ENCODE assay signal across 2 cellular contexts in the genomic region with DNA sequence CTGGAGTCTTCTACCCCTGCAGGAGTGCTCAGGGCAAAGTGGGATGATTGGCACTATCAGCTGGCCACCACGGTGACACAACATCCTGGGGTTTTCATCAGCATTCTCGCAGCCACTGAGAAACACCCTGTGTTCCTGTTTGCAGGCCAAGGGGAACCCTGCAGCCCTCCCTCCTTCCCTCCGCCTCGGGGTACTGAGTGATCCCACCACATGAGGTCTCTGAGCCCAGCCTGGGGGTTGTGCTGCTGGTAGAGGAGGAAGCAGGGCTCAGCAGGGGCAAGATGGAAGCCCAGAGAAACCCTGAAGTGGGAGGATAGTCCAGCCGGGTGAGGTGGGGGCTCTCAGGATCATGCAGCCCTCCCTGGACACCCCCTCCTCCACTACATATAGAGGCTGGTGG.
TF ChIP-seq lines count a peak whose summit lies in the region.

A gene with protein sequence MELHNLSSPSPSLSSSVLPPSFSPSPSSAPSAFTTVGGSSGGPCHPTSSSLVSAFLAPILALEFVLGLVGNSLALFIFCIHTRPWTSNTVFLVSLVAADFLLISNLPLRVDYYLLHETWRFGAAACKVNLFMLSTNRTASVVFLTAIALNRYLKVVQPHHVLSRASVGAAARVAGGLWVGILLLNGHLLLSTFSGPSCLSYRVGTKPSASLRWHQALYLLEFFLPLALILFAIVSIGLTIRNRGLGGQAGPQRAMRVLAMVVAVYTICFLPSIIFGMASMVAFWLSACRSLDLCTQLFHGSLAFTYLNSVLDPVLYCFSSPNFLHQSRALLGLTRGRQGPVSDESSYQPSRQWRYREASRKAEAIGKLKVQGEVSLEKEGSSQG (minus strand): TSS at position 40 of the 400 bp plus-strand sequence. CDS start 73 bp downstream, outside the sequence.

TF ChIP-seq in SK-N-SH, 30 proteins besides CTCF, POLR2A, EP300 and RAD21 (continued from another document):
- TF ChIP-seq TAF1 (IDR thresholded peaks at IDR 0.05; ENCODE audit: borderline replicate concordance, low read depth, low read length) (no peak), RFX5 (IDR thresholded peaks at IDR 0.05; ENCODE audit: low read length) (no peak), JUND (IDR thresholded peaks at IDR 0.05) (no peak)
- TF ChIP-seq, protein P1, sequence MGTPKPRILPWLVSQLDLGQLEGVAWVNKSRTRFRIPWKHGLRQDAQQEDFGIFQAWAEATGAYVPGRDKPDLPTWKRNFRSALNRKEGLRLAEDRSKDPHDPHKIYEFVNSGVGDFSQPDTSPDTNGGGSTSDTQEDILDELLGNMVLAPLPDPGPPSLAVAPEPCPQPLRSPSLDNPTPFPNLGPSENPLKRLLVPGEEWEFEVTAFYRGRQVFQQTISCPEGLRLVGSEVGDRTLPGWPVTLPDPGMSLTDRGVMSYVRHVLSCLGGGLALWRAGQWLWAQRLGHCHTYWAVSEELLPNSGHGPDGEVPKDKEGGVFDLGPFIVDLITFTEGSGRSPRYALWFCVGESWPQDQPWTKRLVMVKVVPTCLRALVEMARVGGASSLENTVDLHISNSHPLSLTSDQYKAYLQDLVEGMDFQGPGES (IDR thresholded peaks at IDR 0.05; ENCODE audit: low read depth, low read length), result no peak
- TF ChIP-seq, protein P2, sequence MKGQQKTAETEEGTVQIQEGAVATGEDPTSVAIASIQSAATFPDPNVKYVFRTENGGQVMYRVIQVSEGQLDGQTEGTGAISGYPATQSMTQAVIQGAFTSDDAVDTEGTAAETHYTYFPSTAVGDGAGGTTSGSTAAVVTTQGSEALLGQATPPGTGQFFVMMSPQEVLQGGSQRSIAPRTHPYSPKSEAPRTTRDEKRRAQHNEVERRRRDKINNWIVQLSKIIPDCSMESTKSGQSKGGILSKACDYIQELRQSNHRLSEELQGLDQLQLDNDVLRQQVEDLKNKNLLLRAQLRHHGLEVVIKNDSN (IDR thresholded peaks at IDR 0.05; ENCODE audit: borderline replicate concordance, low read depth), result no peak
TF ChIP-seq in SK-N-SH: peak in this region for 0.

TF ChIP-seq in SK-N-SH treated with all-trans-retinoic acid at 6 μM for 48 hours, 23 proteins besides CTCF, POLR2A, EP300 and RAD21 (continued from another document):
- TF ChIP-seq TSHZ2 (CRISPR knock-in tag; IDR thresholded peaks at IDR 0.05) (no peak), SNAI2 (CRISPR knock-in tag; IDR thresholded peaks at IDR 0.05) (no peak), ISL1 (CRISPR knock-in tag; IDR thresholded peaks at IDR 0.05) (no peak), OSR1 (CRISPR knock-in tag; IDR thresholded peaks at IDR 0.05) (no peak), ARNTL (CRISPR knock-in tag; IDR thresholded peaks at IDR 0.05; ENCODE audit: borderline replicate concordance, low read depth) (no peak), ZFP30 (CRISPR knock-in tag; IDR thresholded peaks at IDR 0.05) (no peak), RARB (CRISPR knock-in tag; IDR thresholded peaks at IDR 0.05) (no peak), ZNF70 (CRISPR knock-in tag; IDR thresholded peaks at IDR 0.05) (no peak)
- TF ChIP-seq, protein P3, sequence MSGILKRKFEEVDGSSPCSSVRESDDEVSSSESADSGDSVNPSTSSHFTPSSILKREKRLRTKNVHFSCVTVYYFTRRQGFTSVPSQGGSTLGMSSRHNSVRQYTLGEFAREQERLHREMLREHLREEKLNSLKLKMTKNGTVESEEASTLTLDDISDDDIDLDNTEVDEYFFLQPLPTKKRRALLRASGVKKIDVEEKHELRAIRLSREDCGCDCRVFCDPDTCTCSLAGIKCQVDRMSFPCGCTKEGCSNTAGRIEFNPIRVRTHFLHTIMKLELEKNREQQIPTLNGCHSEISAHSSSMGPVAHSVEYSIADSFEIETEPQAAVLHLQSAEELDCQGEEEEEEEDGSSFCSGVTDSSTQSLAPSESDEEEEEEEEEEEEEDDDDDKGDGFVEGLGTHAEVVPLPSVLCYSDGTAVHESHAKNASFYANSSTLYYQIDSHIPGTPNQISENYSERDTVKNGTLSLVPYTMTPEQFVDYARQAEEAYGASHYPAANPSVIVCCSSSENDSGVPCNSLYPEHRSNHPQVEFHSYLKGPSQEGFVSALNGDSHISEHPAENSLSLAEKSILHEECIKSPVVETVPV (CRISPR knock-in tag; IDR thresholded peaks at IDR 0.05), result no peak
- TF ChIP-seq, protein P4, sequence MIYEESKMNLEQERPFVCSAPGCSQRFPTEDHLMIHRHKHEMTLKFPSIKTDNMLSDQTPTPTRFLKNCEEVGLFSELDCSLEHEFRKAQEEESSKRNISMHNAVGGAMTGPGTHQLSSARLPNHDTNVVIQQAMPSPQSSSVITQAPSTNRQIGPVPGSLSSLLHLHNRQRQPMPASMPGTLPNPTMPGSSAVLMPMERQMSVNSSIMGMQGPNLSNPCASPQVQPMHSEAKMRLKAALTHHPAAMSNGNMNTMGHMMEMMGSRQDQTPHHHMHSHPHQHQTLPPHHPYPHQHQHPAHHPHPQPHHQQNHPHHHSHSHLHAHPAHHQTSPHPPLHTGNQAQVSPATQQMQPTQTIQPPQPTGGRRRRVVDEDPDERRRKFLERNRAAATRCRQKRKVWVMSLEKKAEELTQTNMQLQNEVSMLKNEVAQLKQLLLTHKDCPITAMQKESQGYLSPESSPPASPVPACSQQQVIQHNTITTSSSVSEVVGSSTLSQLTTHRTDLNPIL (CRISPR knock-in tag; IDR thresholded peaks at IDR 0.05; ENCODE audit: low read depth), result no peak
